ENCODE assay signal across 15 cellular contexts in the genomic region with DNA sequence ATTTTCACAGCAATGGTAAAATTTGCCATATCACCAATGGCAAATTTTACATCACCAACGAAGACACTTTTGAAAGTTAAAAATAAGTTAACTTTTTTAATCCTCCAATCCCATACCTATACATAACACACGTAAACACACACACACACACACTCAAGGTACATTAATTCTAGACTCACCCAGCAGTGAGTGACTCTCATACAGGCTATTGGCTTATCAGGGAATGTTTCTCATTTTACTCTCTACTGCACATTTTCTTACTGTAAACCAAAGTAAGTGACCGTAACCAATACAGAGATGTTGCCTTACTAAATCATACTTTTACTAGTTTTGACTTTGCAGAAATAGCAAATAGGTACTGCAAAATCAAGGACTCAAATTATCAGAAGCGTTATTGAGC. TPM values are rescaled to one million over a fixed set of nuclear protein-coding genes. Genes with fewer than 3 reads are reported as not detected.
DNase-seq lines count a peak whose midpoint lies in the region; ATAC-seq and TF ChIP-seq lines count a peak whose summit lies in the region.
"Had no signal": no experiment of that assay in that cellular context is flagged by ENCODE, and none has a peak within 500 bp of the region (broad histone marks: within the 10 kb centered on the region; RNA-seq: fewer than 3 reads in every experiment).

No MANE protein-coding gene starts in this region.

- H3K27ac Mint-ChIP-seq in chondrocyte (ENCODE audit: unreplicated experiment) = no peak overlapping the region
- H3K27ac Mint-ChIP-seq in activated CD4-positive, alpha-beta T cell treated with anti-CD3 and anti-CD28 coated beads for 36 hours = no peak overlapping the region
- H3K27ac Mint-ChIP-seq: T-helper 2 cell treated with Interferon-gamma antibody and Interleukin-4, amounts not matched to agents 5 μg/mL and 100 μg/mL, for 36 hours had no signal

- H3K9me3 ChIP-seq in heart right ventricle = no peaks in the 10 kb centered on the region
- no peaks in the 10 kb centered on the region for H3K9me3 ChIP-seq in right atrium auricular region
- no peaks in the 10 kb centered on the region for H3K9me3 ChIP-seq in lower lobe of right lung
- H3K9me3 ChIP-seq in upper lobe of right lung = no peaks in the 10 kb centered on the region
- H3K9me3 ChIP-seq: gastrocnemius medialis had no signal

- no peaks in the 10 kb centered on the region for H3K36me3 Mint-ChIP-seq in chondrocyte (ENCODE audit: low read depth)
- no peaks in the 10 kb centered on the region for H3K36me3 Mint-ChIP-seq in activated CD4-positive, alpha-beta T cell treated with anti-CD3 and anti-CD28 coated beads for 36 hours (ENCODE audit: low read depth)

- no peaks in the 10 kb centered on the region for H3K9me3 Mint-ChIP-seq in chondrocyte (ENCODE audit: low read depth)
- H3K9me3 Mint-ChIP-seq in activated CD4-positive, alpha-beta T cell treated with anti-CD3 and anti-CD28 coated beads for 36 hours (ENCODE audit: low read depth) = no peaks in the 10 kb centered on the region
- H3K9me3 Mint-ChIP-seq: T-helper 2 cell treated with Interferon-gamma antibody and Interleukin-4, amounts not matched to agents 5 μg/mL and 100 μg/mL, for 36 hours had no signal

- no peak for DNase-seq in heart right ventricle
- DNase-seq in right atrium auricular region (ENCODE audit: low spot score) = no peak
- DNase-seq in chondrocyte (ENCODE audit: low spot score) = no peak
- DNase-seq in lower lobe of right lung = no peak
- DNase-seq in upper lobe of right lung = no peak
- no peak for DNase-seq in RPMI8226
- DNase-seq in activated CD4-positive, alpha-beta T cell treated with anti-CD3 and anti-CD28 coated beads for 36 hours = no peak
- DNase-seq: amniotic stem cell, gastrocnemius medialis, NCI-H1694 treated with DMSO at 0.1 percent for 48 hours, NCI-H510A had no signal

- peaks cover 49% of the 10 kb centered on the region for H3K4me1 Mint-ChIP-seq in chondrocyte (ENCODE audit: low read depth)
- peaks cover 3% of the 10 kb centered on the region for H3K4me1 Mint-ChIP-seq in activated CD4-positive, alpha-beta T cell treated with anti-CD3 and anti-CD28 coated beads for 36 hours

- CTCF ChIA-PET in activated CD4-positive, alpha-beta T cell treated with anti-CD3 and anti-CD28 coated beads for 36 hours (lab: Charles Lee) = no interaction called here

- H3K27ac ChIP-seq in heart right ventricle (peak overlapping the region in 5 of 10 donors; percentile 83 to 89 (median 87)), right atrium auricular region (no peak overlapping the region), lower lobe of right lung (no peak overlapping the region), upper lobe of right lung (no peak overlapping the region)
- H3K27ac ChIP-seq: HL-60, KMS-11 had no signal

- TF ChIP-seq CTCF in heart right ventricle (IDR thresholded peaks at IDR 0.05) (no peak), right atrium auricular region (IDR thresholded peaks at IDR 0.05) (no peak), chondrocyte (IDR thresholded peaks at IDR 0.05) (no peak), lower lobe of right lung (IDR thresholded peaks at IDR 0.05) (no peak), upper lobe of right lung (IDR thresholded peaks at IDR 0.05) (no peak)

- H3K36me3 ChIP-seq in heart right ventricle = no peaks in the 10 kb centered on the region
- no peaks in the 10 kb centered on the region for H3K36me3 ChIP-seq in right atrium auricular region
- H3K36me3 ChIP-seq in lower lobe of right lung = no peaks in the 10 kb centered on the region
- H3K36me3 ChIP-seq in upper lobe of right lung = no peaks in the 10 kb centered on the region
- H3K36me3 ChIP-seq: gastrocnemius medialis had no signal

- peaks cover 0 to 49% (median 0%) of the 10 kb centered on the region in 7 donors for H3K27me3 ChIP-seq in heart right ventricle
- no peaks in the 10 kb centered on the region for H3K27me3 ChIP-seq in right atrium auricular region
- peaks cover 4% of the 10 kb centered on the region for H3K27me3 ChIP-seq in lower lobe of right lung (ENCODE audit: low read depth)
- H3K27me3 ChIP-seq in upper lobe of right lung = peaks cover 8% of the 10 kb centered on the region
- H3K27me3 ChIP-seq: gastrocnemius medialis had no signal

- WGBS in heart right ventricle, 2 donors = 79 to 90% methylated on average over 4 of the region's 4 CpGs

- no peaks in the 10 kb centered on the region for H3K27me3 Mint-ChIP-seq in chondrocyte (ENCODE audit: low read depth)
- H3K27me3 Mint-ChIP-seq in activated CD4-positive, alpha-beta T cell treated with anti-CD3 and anti-CD28 coated beads for 36 hours = peaks cover 39% of the 10 kb centered on the region

- ATAC-seq in heart right ventricle (no peak), lower lobe of right lung (no peak), upper lobe of right lung (no peak), GM21737 (IDR thresholded peaks at IDR 0.05; ENCODE audit: unreplicated experiment) (no peak)
- no peak for ATAC-seq in activated CD4-positive, alpha-beta T cell treated with anti-CD3 and anti-CD28 coated beads for 36 hours

- POLR2A ChIA-PET in activated CD4-positive, alpha-beta T cell treated with anti-CD3 and anti-CD28 coated beads for 36 hours (lab: Charles Lee) = no interaction called here

- peak overlapping the region; percentile 58 for H3K4me3 Mint-ChIP-seq in chondrocyte (ENCODE audit: unreplicated experiment)
- H3K4me3 Mint-ChIP-seq in activated CD4-positive, alpha-beta T cell treated with anti-CD3 and anti-CD28 coated beads for 36 hours = no peak overlapping the region
- H3K4me3 Mint-ChIP-seq: T-helper 2 cell treated with Interferon-gamma antibody and Interleukin-4, amounts not matched to agents 5 μg/mL and 100 μg/mL, for 36 hours had no signal

- H3K4me1 ChIP-seq in heart right ventricle (peaks cover 0 to 9% (median 0%) of the 10 kb centered on the region in 9 donors), right atrium auricular region (peaks cover 0 to 12% of the 10 kb centered on the region in 2 donors), lower lobe of right lung (peaks cover 29% of the 10 kb centered on the region), upper lobe of right lung (peaks cover 12% of the 10 kb centered on the region)

- H3K4me3 ChIP-seq in heart right ventricle (peak overlapping the region in 9 of 10 donors; percentile 63 to 80 (median 76)), right atrium auricular region (peak overlapping the region in 1 of 2 donors; percentile 58), lower lobe of right lung (peak overlapping the region; percentile 72), upper lobe of right lung (peak overlapping the region; percentile 66)

- intact Hi-C loops in heart right ventricle (cut with DNase I) = loop anchor here in 9 of 10 donors (2.0 to 10.0 kb wide), 9 partner anchors 223 to 413 kb away; no protein-coding TSS in a partner anchor
- intact Hi-C loops in lower lobe of right lung (cut with DNase I) = no loop called here
- intact Hi-C loops in upper lobe of right lung (cut with DNase I) = no loop called here
- intact Hi-C loops in activated CD4-positive, alpha-beta T cell treated with anti-CD3 and anti-CD28 coated beads for 36 hours (cut with DNase I, micrococcal nuclease) = loop anchor here (2.0 to 5.0 kb wide), 3 partner anchors 256 to 413 kb away; no protein-coding TSS in a partner anchor

RNA-seq across cellular contexts. Expression of gene VEGFC, which starts 2.3 kb away (rescaled TPM):
- 10 to 100 TPM in 3 of 10 donors, 1 to 10 TPM in 7; 5.4 to 14.4 (median 9.1) TPM for total RNA-seq in heart right ventricle
- polyA plus RNA-seq in heart right ventricle = 1 to 10 TPM; 5.4 to 8.5 TPM
- 1 to 10 TPM; 6.4 to 8.6 TPM for total RNA-seq in right atrium auricular region
- 11.1 to 25.2 TPM (median 13.5 TPM) in 3 replicates for total RNA-seq in chondrocyte
- total RNA-seq in lower lobe of right lung = 16.1 TPM
- total RNA-seq in upper lobe of right lung = 19.0 TPM
- total RNA-seq in activated CD4-positive, alpha-beta T cell treated with anti-CD3 and anti-CD28 coated beads for 36 hours = not detected

Comparison
In these comparisons a context has a peak if more than half of its experiments do, and no peak if none do; other contexts are left out.
1. RNA of gene VEGFC, which starts 2.3 kb away (total RNA-seq): 19.0 TPM in upper lobe of right lung (single experiment), 16.1 TPM in lower lobe of right lung (single experiment), 11.1 to 25.2 TPM in chondrocyte, 5.4 to 14.4 TPM in heart right ventricle and 6.4 to 8.6 TPM in right atrium auricular region; not detected in activated CD4-positive, alpha-beta T cell treated with anti-CD3 and anti-CD28 coated beads for 36 hours; every median in the first group is over 4 times any median in the second.
2. intact Hi-C loops: an anchor here in heart right ventricle (2.0 to 10.0 kb wide) and activated CD4-positive, alpha-beta T cell treated with anti-CD3 and anti-CD28 coated beads for 36 hours (2.0 to 5.0 kb wide); none called in lower lobe of right lung and upper lobe of right lung.